10 cellular contexts compared by ENCODE assay signal in genomic region chr2:178448968-178449661, GRCh38. TPM values are rescaled to one million over a fixed set of nuclear protein-coding genes. Genes with fewer than 3 reads are reported as not detected.
DNase-seq lines count a peak whose midpoint lies in the region; ATAC-seq and TF ChIP-seq lines count a peak whose summit lies in the region.
"Had no signal": no experiment of that assay in that cellular context is flagged by ENCODE, and none has a peak within 500 bp of the region (broad histone marks: within the 10 kb centered on the region; RNA-seq: fewer than 3 reads in every experiment).

No MANE protein-coding gene starts in this region.

- ATAC-seq in CD4-positive, CD25-positive, alpha-beta regulatory T cell (ENCODE audit: low read depth in 2 of 2): no peak
- no peak for ATAC-seq in naive B cell (ENCODE audit: low read depth in 2 of 2)

- no peak overlapping the region for H3K23ac ChIP-seq in mesendoderm (ENCODE audit: low read length)

- no peaks in the 10 kb centered on the region for H3K9me3 Mint-ChIP-seq in CD4-positive, CD25-positive, alpha-beta regulatory T cell
- H3K9me3 Mint-ChIP-seq in naive B cell: no peaks in the 10 kb centered on the region

- peaks cover 22% of the 10 kb centered on the region for H3K79me2 ChIP-seq in mesendoderm (ENCODE audit: control insufficient read depth, insufficient read depth, low read length)

- in situ Hi-C loops in astrocyte of the spinal cord (cut with HindIII; ENCODE audit: low sequenced_read_pairs): no loop called here

- H3K56ac ChIP-seq in mesendoderm (ENCODE audit: low read length): no peak overlapping the region

- no peak overlapping the region for H2BK120ac ChIP-seq in mesendoderm (ENCODE audit: low read depth, low read length)

- H2BK15ac ChIP-seq in mesendoderm (replicated peaks; ENCODE audit: low read depth): no peak overlapping the region

- peak overlapping the region; percentile 98 for H3K27ac ChIP-seq in CD4-positive, CD25-positive, alpha-beta regulatory T cell (ENCODE audit: insufficient read depth, low read length, poor library complexity, severe bottlenecking)
- H3K27ac ChIP-seq in HEK293 (ENCODE audit: extremely low read depth, low read depth, low read length) (no peak overlapping the region), mesendoderm (ENCODE audit: low read depth, low read length) (no peak overlapping the region)

- H4K5ac ChIP-seq in mesendoderm (ENCODE audit: low read length): no peak overlapping the region

- peak in 1 of 3 donors; percentile 6 for DNase-seq in CD4-positive, CD25-positive, alpha-beta regulatory T cell
- DNase-seq in astrocyte of the spinal cord (ENCODE audit: low read depth, low spot score) (peak; percentile 13), naive B cell (no peak), NCI-H2171 (lab: John Stamatoyannopoulos, UW) (no peak), retina (no peak), mesendoderm (no peak)
- DNase-seq in activated effector memory CD4-positive, alpha-beta T cell treated with Interleukin-2 at 50 U/mL for 16 hours: no peak
- DNase-seq: GDM1, NCI-H1105 had no signal

- WGBS in mesendoderm (ENCODE audit: extremely low coverage, insufficient coverage, low lambda C conversion rate): no CpG with 5 or more reads among the region's 4 CpGs

- H3K27me3 Mint-ChIP-seq in CD4-positive, CD25-positive, alpha-beta regulatory T cell: no peaks in the 10 kb centered on the region
- H3K27me3 Mint-ChIP-seq in naive B cell: no peaks in the 10 kb centered on the region

- H3K18ac ChIP-seq in mesendoderm (ENCODE audit: low read length): no peak overlapping the region

- H4K8ac ChIP-seq in mesendoderm (ENCODE audit: low read depth, low read length): no peak overlapping the region

- H3K36me3 ChIP-seq in CD4-positive, CD25-positive, alpha-beta regulatory T cell (ENCODE audit: control insufficient read depth, insufficient read depth, low read length): peaks cover 32% of the 10 kb centered on the region
- H3K36me3 ChIP-seq in HEK293 (ENCODE audit: control insufficient read depth in 2 of 2, insufficient read depth in 1 of 2, low read length in 2 of 2): peaks cover 9 to 52% of the 10 kb centered on the region in 2 experiments
- H3K36me3 ChIP-seq in mesendoderm (ENCODE audit: control insufficient read depth, insufficient read depth, low read length): peaks cover 2% of the 10 kb centered on the region

- CTCF ChIA-PET in HEK293 (lab: Yijun Ruan, JAX): interaction anchor here (0.7 to 3.3 kb wide), 5 partner anchors 32 to 143 kb away, joined by 3 to 16 read pairs (median 4); no protein-coding TSS in a partner anchor

- POLR2A ChIA-PET in HEK293 (lab: Yijun Ruan, JAX): interaction anchor here (0.6 to 1.9 kb wide), 3 partner anchors 16 to 18 kb away, joined by 3 to 6 read pairs (median 6); no protein-coding TSS in a partner anchor

- H3K4ac ChIP-seq in mesendoderm (ENCODE audit: low read depth, low read length): no peak overlapping the region

- peaks cover 24% of the 10 kb centered on the region for H3K4me1 ChIP-seq in CD4-positive, CD25-positive, alpha-beta regulatory T cell (ENCODE audit: control insufficient read depth, insufficient read depth, low read length, poor library complexity, severe bottlenecking)
- H3K4me1 ChIP-seq in HEK293 (ENCODE audit: control insufficient read depth, insufficient read depth, low read length) (0 out of 2 replicates have a peak, but pooled peaks cover 9% of the 10 kb centered on the region), mesendoderm (ENCODE audit: control insufficient read depth, low read depth, low read length) (no peaks in the 10 kb centered on the region)

- no peak for TF ChIP-seq CTCF in HEK293 (tag by site-specific recombination; IDR thresholded peaks at IDR 0.05)
- no peak for TF ChIP-seq CTCF in astrocyte of the spinal cord (IDR thresholded peaks at IDR 0.05; ENCODE audit: low read depth, low read length)

- no peaks in the 10 kb centered on the region for H3K27me3 ChIP-seq in CD4-positive, CD25-positive, alpha-beta regulatory T cell (ENCODE audit: control insufficient read depth, insufficient read depth, low read length)
- no peaks in the 10 kb centered on the region for H3K27me3 ChIP-seq in mesendoderm (ENCODE audit: insufficient read depth, low read length, poor library complexity)

- peaks cover 23 to 46% (median 38%) of the 10 kb centered on the region in 4 donors for H3K4me1 Mint-ChIP-seq in CD4-positive, CD25-positive, alpha-beta regulatory T cell
- peaks cover 14 to 29% (median 27%) of the 10 kb centered on the region in 3 donors for H3K4me1 Mint-ChIP-seq in naive B cell

- no peak overlapping the region for H3K9ac ChIP-seq in mesendoderm (ENCODE audit: low read length)

- H3K79me1 ChIP-seq in mesendoderm (ENCODE audit: low read length): peaks cover 14% of the 10 kb centered on the region

- H3K4me3 Mint-ChIP-seq in CD4-positive, CD25-positive, alpha-beta regulatory T cell: peak overlapping the region; percentile 90 to 99 (median 95)
- peak overlapping the region in 6 of 8 donors; percentile 15 to 94 (median 58) for H3K4me3 Mint-ChIP-seq in naive B cell

- H3K4me3 ChIP-seq in CD4-positive, CD25-positive, alpha-beta regulatory T cell (ENCODE audit: low read depth, low read length): peak overlapping the region; percentile 88
- H3K4me3 ChIP-seq in HEK293 (ENCODE audit: low read depth, low read length): peak overlapping the region; percentile 92; the same call in 1 of the 2 replicates
- H3K4me3 ChIP-seq in astrocyte of the spinal cord (ENCODE audit: low read depth, low read length): no peak overlapping the region
- no peak overlapping the region for H3K4me3 ChIP-seq in mesendoderm (ENCODE audit: low read length)

- H3K4me2 ChIP-seq in mesendoderm (ENCODE audit: low read length): no peak overlapping the region

- no peaks in the 10 kb centered on the region for H3K9me3 ChIP-seq in CD4-positive, CD25-positive, alpha-beta regulatory T cell (ENCODE audit: control insufficient read depth in 2 of 2, low read length in 2 of 2)
- no peaks in the 10 kb centered on the region for H3K9me3 ChIP-seq in HEK293 (ENCODE audit: control insufficient read depth, insufficient read depth, low read depth, low read length)

- no peak overlapping the region for H2BK5ac ChIP-seq in mesendoderm (ENCODE audit: low read length)

- no peak overlapping the region for H2AK5ac ChIP-seq in mesendoderm (ENCODE audit: low read length)

- peak overlapping the region in 2 of 3 donors; percentile 92 to 95 for H3K27ac Mint-ChIP-seq in CD4-positive, CD25-positive, alpha-beta regulatory T cell
- peak overlapping the region; percentile 90 to 97 (median 96) for H3K27ac Mint-ChIP-seq in naive B cell

- peaks cover 21% of the 10 kb centered on the region for H3K36me3 Mint-ChIP-seq in CD4-positive, CD25-positive, alpha-beta regulatory T cell
- peaks cover 7 to 11% of the 10 kb centered on the region in 2 donors for H3K36me3 Mint-ChIP-seq in naive B cell

TF ChIP-seq in HEK293, 187 proteins besides CTCF, POLR2A, EP300 and RAD21 (continues in another document):
- TF ChIP-seq ZNF677 (tag by site-specific recombination; IDR thresholded peaks at IDR 0.05): no peak
- peak; percentile 86 for TF ChIP-seq MYNN (tag by site-specific recombination; IDR thresholded peaks at IDR 0.05; ENCODE audit: borderline replicate concordance)
- TF ChIP-seq ZNF585B (tag by site-specific recombination; IDR thresholded peaks at IDR 0.05): no peak
- TF ChIP-seq ZNF148 (tag by site-specific recombination; IDR thresholded peaks at IDR 0.05; ENCODE audit: borderline replicate concordance): no peak

RNA-seq across cellular contexts. Expression of gene PRKRA, which starts 1.9 kb away (rescaled TPM):
- 103 TPM for total RNA-seq in CD4-positive, CD25-positive, alpha-beta regulatory T cell
- 10 to 100 TPM; 50.8 to 58.6 (median 52.7) TPM for polyA plus RNA-seq in CD4-positive, CD25-positive, alpha-beta regulatory T cell
- polyA plus RNA-seq in naive B cell (ENCODE audit: low read depth in 6 of 6): 100 to 1,000 TPM in 1 of 6 donors, 10 to 100 TPM in 5; 59.8 to 107 (median 75.9) TPM
- 46.3 TPM for polyA plus RNA-seq in mesendoderm (2013, experiment 1 of 2)
- 46.3 TPM for polyA plus RNA-seq in mesendoderm (2013, experiment 2 of 2)

RNA-seq across cellular contexts. Expression of gene PJVK, which starts 2.1 kb away (rescaled TPM):
- 3.1 TPM for total RNA-seq in CD4-positive, CD25-positive, alpha-beta regulatory T cell
- polyA plus RNA-seq in CD4-positive, CD25-positive, alpha-beta regulatory T cell: under 1 TPM; 0.22 to 0.72 (median 0.45) TPM
- polyA plus RNA-seq in naive B cell (ENCODE audit: low read depth in 6 of 6): under 1 TPM in 4 of 6 donors, not detected in 2; 0.24 to 0.68 (median 0.46) TPM
- 1.9 TPM for polyA plus RNA-seq in mesendoderm (2013, experiment 1 of 2)
- polyA plus RNA-seq in mesendoderm (2013, experiment 2 of 2): 1.1 TPM

RNA-seq across cellular contexts. Expression of gene FKBP7, which starts 29.3 kb away (rescaled TPM):
- total RNA-seq in CD4-positive, CD25-positive, alpha-beta regulatory T cell: 0.59 TPM
- polyA plus RNA-seq in CD4-positive, CD25-positive, alpha-beta regulatory T cell: 1 to 10 TPM in 2 of 4 donors, under 1 TPM in 2; 0.42 to 3.1 (median 1.0) TPM
- polyA plus RNA-seq in naive B cell (ENCODE audit: low read depth in 6 of 6): 1 to 10 TPM; 2.4 to 9.9 (median 4.7) TPM
- 5.2 TPM for polyA plus RNA-seq in mesendoderm (2013, experiment 1 of 2)
- polyA plus RNA-seq in mesendoderm (2013, experiment 2 of 2): 4.7 TPM

RNA-seq across cellular contexts. Expression of gene PLEKHA3, which starts 31.1 kb away (rescaled TPM):
- 28.2 TPM for total RNA-seq in CD4-positive, CD25-positive, alpha-beta regulatory T cell
- 10 to 100 TPM; 26.4 to 39.0 (median 27.7) TPM for polyA plus RNA-seq in CD4-positive, CD25-positive, alpha-beta regulatory T cell
- 10 to 100 TPM; 20.9 to 23.8 (median 22.3) TPM for polyA plus RNA-seq in naive B cell (ENCODE audit: low read depth in 6 of 6)
- polyA plus RNA-seq in mesendoderm (2013, experiment 1 of 2): 16.3 TPM
- polyA plus RNA-seq in mesendoderm (2013, experiment 2 of 2): 14.2 TPM

Comparison
In these comparisons a context has a peak if more than half of its experiments do, and no peak if none do; other contexts are left out.
1. H3K4me3 ChIP-seq: peak in CD4-positive, CD25-positive, alpha-beta regulatory T cell (single experiment) and HEK293 (single experiment); none in astrocyte of the spinal cord (single experiment) and mesendoderm (single experiment).